In the genomic region with DNA sequence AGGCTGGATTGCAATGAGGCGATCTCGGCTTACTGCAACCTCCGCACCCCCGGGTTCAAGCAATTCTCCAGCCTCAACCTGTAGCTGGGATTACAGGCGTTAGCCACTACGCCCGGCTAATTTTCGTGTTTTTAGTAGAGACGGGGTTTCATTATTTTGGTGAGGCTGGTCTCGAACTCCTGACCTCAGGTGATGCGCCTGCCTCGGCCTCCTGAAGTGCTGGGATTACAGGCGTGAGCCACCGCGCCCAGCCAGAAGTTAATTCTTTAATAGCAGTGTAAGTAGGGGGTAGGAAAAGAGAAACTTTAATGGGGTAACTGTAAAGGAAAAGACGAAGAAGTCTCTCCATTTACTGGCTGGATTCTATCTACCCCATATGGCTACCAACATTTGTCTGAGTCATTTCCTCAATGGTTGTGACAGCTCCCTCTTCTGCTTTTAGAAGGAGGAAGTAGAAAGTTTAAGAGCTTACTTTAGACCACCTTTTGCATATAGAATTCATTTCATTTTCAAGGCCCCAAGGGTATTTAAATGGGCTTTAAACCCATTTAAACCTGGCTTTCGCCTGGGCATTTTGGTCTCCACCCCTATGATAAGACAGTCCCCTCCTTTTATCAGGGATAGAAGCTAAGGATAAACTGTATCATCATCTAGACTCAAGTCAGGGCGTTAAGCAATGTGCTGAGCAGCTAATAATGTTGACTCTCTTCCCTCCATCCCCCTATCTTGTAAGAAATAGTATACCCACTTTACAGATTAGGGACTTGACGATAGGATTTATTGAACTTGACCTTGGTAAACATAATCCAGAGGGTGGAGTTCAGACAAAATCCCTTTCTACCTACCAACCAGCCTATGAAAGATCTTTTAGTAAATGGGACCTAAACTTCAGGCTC, we compare ENCODE assay signal across 8 cellular contexts. TPM values are rescaled to one million over a fixed set of nuclear protein-coding genes. Genes with fewer than 3 reads are reported as not detected.
DNase-seq lines count a peak whose midpoint lies in the region; ATAC-seq and TF ChIP-seq lines count a peak whose summit lies in the region.

No MANE protein-coding gene starts in this region.

- H3K36me3 Mint-ChIP-seq in activated T-cell treated with anti-CD3 and anti-CD28 coated beads, Interleukin-2, amount 50 U/mL, for 72 hours (ENCODE audit: insufficient read depth in 2 of 2): peaks cover 10 to 27% of the 10 kb centered on the region in 2 donors

- no peaks in the 10 kb centered on the region for H3K9me3 Mint-ChIP-seq in activated T-cell treated with anti-CD3 and anti-CD28 coated beads, Interleukin-2, amount 50 U/mL, for 72 hours

- H3K27me3 ChIP-seq in iPS-18a (ENCODE audit: control insufficient read depth, insufficient read depth, low read length) (no peaks in the 10 kb centered on the region), stomach smooth muscle (ENCODE audit: control insufficient read depth in 1 of 2, insufficient read depth in 2 of 2, low read length in 2 of 2) (no peaks in the 10 kb centered on the region)

- ATAC-seq in HG03066 (IDR thresholded peaks at IDR 0.05; ENCODE audit: low read depth, unreplicated experiment): peak; percentile 25
- ATAC-seq in activated T-cell treated with anti-CD3 and anti-CD28 coated beads, Interleukin-2, amount 50 U/mL, for 72 hours (replicated peaks in 1 of 2): no peak

- H3K9ac ChIP-seq in iPS-18a (ENCODE audit: low read length): peak overlapping the region; percentile 69
- H3K9ac ChIP-seq in stomach smooth muscle (ENCODE audit: low read length in 2 of 2): peak overlapping the region; percentile 83 to 94

- H3K4me1 ChIP-seq in iPS-18a (ENCODE audit: control insufficient read depth, low read depth, low read length) (peaks cover 10% of the 10 kb centered on the region), stomach smooth muscle (ENCODE audit: control insufficient read depth, insufficient read depth, low read length) (peaks cover 19% of the 10 kb centered on the region)

- peak overlapping the region; percentile 99 for H3K27ac Mint-ChIP-seq in activated T-cell treated with anti-CD3 and anti-CD28 coated beads, Interleukin-2, amount 50 U/mL, for 72 hours

- peak overlapping the region; percentile 87 to 98 for H3K4me3 Mint-ChIP-seq in activated T-cell treated with anti-CD3 and anti-CD28 coated beads, Interleukin-2, amount 50 U/mL, for 72 hours

- H3K27ac ChIP-seq in iPS-18a (ENCODE audit: low read length): peak overlapping the region; percentile 84
- H3K27ac ChIP-seq in stomach smooth muscle (ENCODE audit: low read length): peak overlapping the region; percentile 91

- H3K9me3 ChIP-seq in iPS-18a (ENCODE audit: control insufficient read depth, low read depth, low read length) (no peaks in the 10 kb centered on the region), stomach smooth muscle (ENCODE audit: control insufficient read depth in 2 of 2, low read length in 2 of 2) (no peaks in the 10 kb centered on the region)

- H3K36me3 ChIP-seq in iPS-18a (ENCODE audit: control insufficient read depth, low read depth, low read length) (peaks cover 19% of the 10 kb centered on the region), stomach smooth muscle (ENCODE audit: control insufficient read depth in 2 of 2, insufficient read depth in 2 of 2, low read length in 2 of 2) (peaks cover 0 to 5% of the 10 kb centered on the region in 2 donors)

- no peaks in the 10 kb centered on the region for H3K27me3 Mint-ChIP-seq in activated T-cell treated with anti-CD3 and anti-CD28 coated beads, Interleukin-2, amount 50 U/mL, for 72 hours (ENCODE audit: low read depth)

- no peak for TF ChIP-seq CTCF in GM10266 (IDR thresholded peaks at IDR 0.05; ENCODE audit: control insufficient read depth, insufficient read depth, low read depth, missing control alignments)

- peak; percentile 49 for DNase-seq in GM10266 (ENCODE audit: extremely low spot score)
- peak in 1 of 2 donors; percentile 27 for DNase-seq in activated T-cell treated with anti-CD3 and anti-CD28 coated beads, Interleukin-2, amount 50 U/mL, for 72 hours
- DNase-seq in ecto neural progenitor cell (ENCODE audit: low spot score): no peak
- no peak for DNase-seq in DMS114 treated with DMSO at 0.1 percent for 48 hours (lab: John Stamatoyannopoulos, UW; ENCODE audit: unreplicated experiment)
- no peak for DNase-seq in middle frontal gyrus (ENCODE audit: extremely low spot score, low spot score)

- peak overlapping the region; percentile 61 for H3K4me3 ChIP-seq in iPS-18a (ENCODE audit: low read length)
- H3K4me3 ChIP-seq in stomach smooth muscle (ENCODE audit: low read length in 2 of 2): peak overlapping the region; percentile 69 to 72

- peaks cover 53% of the 10 kb centered on the region for H3K4me1 Mint-ChIP-seq in activated T-cell treated with anti-CD3 and anti-CD28 coated beads, Interleukin-2, amount 50 U/mL, for 72 hours (ENCODE audit: low read depth)

RNA-seq across cellular contexts. Expression of a gene that starts 1.1 kb away (rescaled TPM):
- 100 to 1,000 TPM; 261 to 288 TPM for total RNA-seq in activated T-cell treated with anti-CD3 and anti-CD28 coated beads, Interleukin-2, amount 50 U/mL, for 72 hours
